Comparison of ENCODE assay signal across 7 cellular contexts in the genomic region with DNA sequence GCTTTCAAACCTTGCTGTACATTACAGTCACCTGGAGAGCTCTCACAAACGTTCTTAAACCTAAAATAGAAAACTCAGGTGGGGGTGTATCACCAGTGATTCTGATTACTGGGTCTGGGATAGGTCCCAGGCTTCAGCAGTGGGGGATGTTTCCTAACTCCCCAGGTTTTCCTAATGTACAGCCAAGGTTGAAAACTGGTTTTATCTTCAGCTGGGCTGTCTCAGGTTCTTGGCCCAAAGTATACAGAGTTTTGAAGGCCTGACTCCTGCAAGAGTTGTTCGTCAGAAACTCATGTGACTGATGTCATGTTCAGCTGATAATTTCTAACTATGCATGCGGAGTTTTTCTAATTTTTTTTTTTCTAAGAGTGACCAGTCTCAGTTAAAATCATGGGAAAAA. TPM values are rescaled to one million over a fixed set of nuclear protein-coding genes. Genes with fewer than 3 reads are reported as not detected.
"Had no signal": no experiment of that assay in that cellular context is flagged by ENCODE, and none has a peak within 500 bp of the region (broad histone marks: within the 10 kb centered on the region; RNA-seq: fewer than 3 reads in every experiment).

No MANE protein-coding gene starts in this region.

- H3K4me3 ChIP-seq: GM12878 had no signal

- ATAC-seq: GM12878 had no signal

- DNase-seq: GDM1, GF-D8 had no signal

- FAIRE-seq: G401.6, GM12878, GM12892, GM18507, GM19239 had no signal

RNA-seq across cellular contexts. Expression of gene SYCP2L, which starts 9.8 kb away (rescaled TPM):
- total RNA-seq: GM12878 had no signal

RNA-seq across cellular contexts. Expression of gene GCM2, which starts 14.8 kb away (rescaled TPM):
- total RNA-seq: GM12878 had no signal
- polyA plus RNA-seq: GM12878 had no signal
